Comparison of ENCODE assay signal across 8 cellular contexts in genomic region chr2:43139996-43140621, GRCh38.
DNase-seq lines count a peak whose midpoint lies in the region; ATAC-seq and TF ChIP-seq lines count a peak whose summit lies in the region.

No MANE protein-coding gene starts in this region.

- no peaks in the 10 kb centered on the region for H3K27me3 Mint-ChIP-seq in T-helper 2 cell treated with Interferon-gamma antibody and Interleukin-4, amounts not matched to agents 5 μg/mL and 100 μg/mL, for 36 hours (ENCODE audit: low read depth)

- no CpG with 5 or more reads among the region's 11 CpGs for WGBS in trophoblast cell (ENCODE audit: extremely low coverage, insufficient coverage, insufficient read length)

- H3K4ac ChIP-seq in trophoblast cell (ENCODE audit: low read depth, low read length) = no peak overlapping the region

- H3K23ac ChIP-seq in trophoblast cell (ENCODE audit: low read length) = no peak overlapping the region

- no peak overlapping the region for H3K4me3 ChIP-seq in GM12865 (ENCODE audit: low read depth, low read length)
- H3K4me3 ChIP-seq in fibroblast of pulmonary artery (replicated peaks; ENCODE audit: low read depth, low read length) = no peak overlapping the region
- no peak overlapping the region for H3K4me3 ChIP-seq in trophoblast cell (ENCODE audit: low read depth, low read length)

- peak overlapping the region; percentile 24 for H2AK5ac ChIP-seq in trophoblast cell (ENCODE audit: low read length)

- ATAC-seq in GM18861 (IDR thresholded peaks at IDR 0.05; ENCODE audit: unreplicated experiment) (no peak), GM18870 (IDR thresholded peaks at IDR 0.05; ENCODE audit: unreplicated experiment) (no peak)

- peaks cover 19% of the 10 kb centered on the region for H3K36me3 Mint-ChIP-seq in T-helper 2 cell treated with Interferon-gamma antibody and Interleukin-4, amounts not matched to agents 5 μg/mL and 100 μg/mL, for 36 hours (ENCODE audit: low read depth)

- TF ChIP-seq CTCF in GM12865 (IDR thresholded peaks at IDR 0.05; ENCODE audit: insufficient read depth, low read depth, low read length, missing control alignments) = no peak
- TF ChIP-seq CTCF in fibroblast of pulmonary artery (IDR thresholded peaks at IDR 0.05; ENCODE audit: low read length, missing control alignments) = no peak

- H4K91ac ChIP-seq in trophoblast cell (ENCODE audit: low read depth, low read length) = no peak overlapping the region

- H2BK5ac ChIP-seq in trophoblast cell (ENCODE audit: low read depth, low read length, poor library complexity) = no peak overlapping the region

- peak overlapping the region; percentile 26 for H2BK12ac ChIP-seq in trophoblast cell (ENCODE audit: low read length)

- H3K9ac ChIP-seq in trophoblast cell (ENCODE audit: low read length) = no peak overlapping the region

- H3K9me3 ChIP-seq in trophoblast cell (ENCODE audit: insufficient read depth, low read depth, low read length) = no peaks in the 10 kb centered on the region

- no peak overlapping the region for H2BK120ac ChIP-seq in trophoblast cell (ENCODE audit: insufficient read depth, low read length, poor library complexity)

- no peak overlapping the region for H4K12ac ChIP-seq in trophoblast cell (ENCODE audit: low read depth, low read length)

- H3K9me3 Mint-ChIP-seq in T-helper 2 cell treated with Interferon-gamma antibody and Interleukin-4, amounts not matched to agents 5 μg/mL and 100 μg/mL, for 36 hours = no peaks in the 10 kb centered on the region

- H3K79me1 ChIP-seq in trophoblast cell (ENCODE audit: low read length) = peaks cover 11% of the 10 kb centered on the region

- H3K4me3 Mint-ChIP-seq in T-helper 2 cell treated with Interferon-gamma antibody and Interleukin-4, amounts not matched to agents 5 μg/mL and 100 μg/mL, for 36 hours = peak overlapping the region; percentile 64

- H3K14ac ChIP-seq in trophoblast cell (ENCODE audit: low read length) = no peak overlapping the region

- H3K4me2 ChIP-seq in trophoblast cell (ENCODE audit: low read length) = no peak overlapping the region

- no peaks in the 10 kb centered on the region for H3K27me3 ChIP-seq in trophoblast cell (ENCODE audit: insufficient read depth, low read length)

- peak; percentile 55 for DNase-seq in GM12865 (ENCODE audit: low read depth)
- DNase-seq in T-helper 2 cell treated with Interferon-gamma antibody and Interleukin-4, amounts not matched to agents 5 μg/mL and 100 μg/mL, for 36 hours (ENCODE audit: low spot score) = peak; percentile 51
- peak; percentile 69 for DNase-seq in fibroblast of pulmonary artery (ENCODE audit: low read depth)
- DNase-seq in trophoblast cell = no peak
- DNase-seq in NCI-H1105 treated with DMSO at 0.1 percent for 48 hours (lab: John Stamatoyannopoulos, UW) = no peak
- no peak for DNase-seq in DMS53 (lab: John Stamatoyannopoulos, UW)

- no peak overlapping the region for H2AFZ ChIP-seq in trophoblast cell (ENCODE audit: insufficient read depth, low read length, poor library complexity)

- H3K36me3 ChIP-seq in trophoblast cell (ENCODE audit: control insufficient read depth in 1 of 2, insufficient read depth in 2 of 2, low read length in 2 of 2) = no peaks in the 10 kb centered on the region

- peaks cover 58% of the 10 kb centered on the region for H3K4me1 Mint-ChIP-seq in T-helper 2 cell treated with Interferon-gamma antibody and Interleukin-4, amounts not matched to agents 5 μg/mL and 100 μg/mL, for 36 hours (ENCODE audit: low read depth)

- H3K79me2 ChIP-seq in trophoblast cell (ENCODE audit: control insufficient read depth, insufficient read depth, low read length, poor library complexity) = no peaks in the 10 kb centered on the region

- no peak overlapping the region for H3K18ac ChIP-seq in trophoblast cell (ENCODE audit: low read length)

- H3K4me1 ChIP-seq in trophoblast cell (ENCODE audit: control insufficient read depth in 1 of 2, insufficient read depth in 2 of 2, low read length in 2 of 2) = peaks cover 13 to 15% of the 10 kb centered on the region in 2 experiments

- H4K8ac ChIP-seq in trophoblast cell (ENCODE audit: low read depth, low read length) = no peak overlapping the region

- H3K27ac Mint-ChIP-seq in T-helper 2 cell treated with Interferon-gamma antibody and Interleukin-4, amounts not matched to agents 5 μg/mL and 100 μg/mL, for 36 hours = peak overlapping the region; percentile 89

- H3K27ac ChIP-seq in trophoblast cell (ENCODE audit: low read depth, low read length) = no peak overlapping the region

Comparison
In these comparisons a context has a peak if more than half of its experiments do, and no peak if none do; other contexts are left out.
1. DNase-seq: peak in GM12865 (single experiment), T-helper 2 cell treated with Interferon-gamma antibody and Interleukin-4, amounts not matched to agents 5 μg/mL and 100 μg/mL, for 36 hours (single experiment) and fibroblast of pulmonary artery (single experiment); none in trophoblast cell (0 of 2), NCI-H1105 treated with DMSO at 0.1 percent for 48 hours (single experiment) and DMS53 (single experiment).